24 cellular contexts compared by ENCODE assay signal in the genomic region with DNA sequence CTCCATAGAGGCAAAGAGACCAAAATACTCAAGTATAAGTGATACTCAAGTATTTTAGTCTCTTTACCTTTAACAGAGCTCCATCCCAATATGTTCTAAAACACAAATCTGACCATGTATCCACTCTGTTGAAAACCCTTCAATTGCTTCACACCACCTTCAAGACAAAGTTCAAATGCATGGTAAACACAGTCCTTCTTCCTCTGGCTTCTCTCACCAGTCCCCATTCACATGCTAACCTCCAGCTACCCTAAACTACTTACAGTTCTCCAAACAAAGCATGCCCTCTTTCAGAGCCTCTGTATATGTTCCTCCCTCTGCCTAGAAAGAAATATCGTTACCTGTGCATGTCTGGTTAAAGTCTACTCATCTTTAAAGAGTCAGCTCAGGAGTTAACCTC.
"Had no signal": no experiment of that assay in that cellular context is flagged by ENCODE, and none has a peak within 500 bp of the region (broad histone marks: within the 10 kb centered on the region; RNA-seq: fewer than 3 reads in every experiment).

No MANE protein-coding gene starts in this region.

- H3K27me3 Mint-ChIP-seq: activated CD4-positive, alpha-beta T cell treated with anti-CD3 and anti-CD28 coated beads, Interleukin-2, amount 10 ng/mL, durations not matched to agents 7 days and 5 days; activated naive CD4-positive, alpha-beta T cell treated with anti-CD3 and anti-CD28 coated beads, Interleukin-2, amount 10 ng/mL, durations not matched to agents 7 days and 5 days; activated naive CD8-positive, alpha-beta T cell treated with anti-CD3 and anti-CD28 coated beads, Interleukin-2, amount 50 U/mL, for 24 hours; brain; central memory CD8-positive, alpha-beta T cell; naive thymus-derived CD4-positive, alpha-beta T cell; stimulated activated naive CD8-positive, alpha-beta T cell treated with anti-CD3 and anti-CD28 coated beads, Interleukin-15, amount 100 ng/mL, for 72 hours had no signal

- H3K4me3 ChIP-seq: coronary artery, gastroesophageal sphincter, heart right ventricle, psoas muscle, upper lobe of left lung had no signal

- H3K4me1 ChIP-seq: gastroesophageal sphincter, heart right ventricle, psoas muscle, upper lobe of left lung had no signal

- H3K4me1 Mint-ChIP-seq: activated CD4-positive, alpha-beta T cell treated with anti-CD3 and anti-CD28 coated beads, Interleukin-2, amount 10 ng/mL, durations not matched to agents 7 days and 5 days; activated naive CD4-positive, alpha-beta T cell treated with anti-CD3 and anti-CD28 coated beads, Interleukin-2, amount 10 ng/mL, durations not matched to agents 7 days and 5 days; activated naive CD8-positive, alpha-beta T cell treated with anti-CD3 and anti-CD28 coated beads, Interleukin-2, amount 50 U/mL, for 24 hours; brain; stimulated activated naive CD8-positive, alpha-beta T cell treated with anti-CD3 and anti-CD28 coated beads, Interleukin-15, amount 100 ng/mL, for 72 hours had no signal

- ATAC-seq: activated CD8-positive, alpha-beta T cell treated with anti-CD3 and anti-CD28 coated beads, Interleukin-2, amount 10 ng/mL, durations not matched to agents 7 days and 5 days; activated naive CD8-positive, alpha-beta T cell treated with anti-CD3 and anti-CD28 coated beads, Interleukin-2, amount 50 U/mL, for 24 hours; activated T-cell treated with anti-CD3 and anti-CD28 coated beads, Interleukin-2, amount 50 U/mL, for 4 hours; esophagus mucosa; gastroesophageal sphincter; heart right ventricle; left cardiac atrium; naive thymus-derived CD4-positive, alpha-beta T cell; psoas muscle; right cardiac atrium; stimulated activated naive CD8-positive, alpha-beta T cell treated with anti-CD3 and anti-CD28 coated beads, Interleukin-15, amount 100 ng/mL, for 72 hours had no signal

- H3K4me3 Mint-ChIP-seq: activated CD4-positive, alpha-beta T cell treated with anti-CD3 and anti-CD28 coated beads, Interleukin-2, amount 10 ng/mL, durations not matched to agents 7 days and 5 days; activated CD8-positive, alpha-beta T cell treated with anti-CD3 and anti-CD28 coated beads, Interleukin-2, amount 10 ng/mL, durations not matched to agents 7 days and 5 days; activated naive CD4-positive, alpha-beta T cell treated with anti-CD3 and anti-CD28 coated beads, Interleukin-2, amount 10 ng/mL, durations not matched to agents 7 days and 5 days; activated naive CD8-positive, alpha-beta T cell treated with anti-CD3 and anti-CD28 coated beads, Interleukin-2, amount 50 U/mL, for 24 hours; activated T-cell treated with anti-CD3 and anti-CD28 coated beads, Interleukin-2, amount 50 U/mL, for 4 hours; brain; central memory CD8-positive, alpha-beta T cell; naive thymus-derived CD4-positive, alpha-beta T cell; stimulated activated naive CD8-positive, alpha-beta T cell treated with anti-CD3 and anti-CD28 coated beads, Interleukin-15, amount 100 ng/mL, for 72 hours had no signal

- H3K27ac Mint-ChIP-seq: activated CD4-positive, alpha-beta T cell treated with anti-CD3 and anti-CD28 coated beads, Interleukin-2, amount 10 ng/mL, durations not matched to agents 7 days and 5 days; activated CD8-positive, alpha-beta T cell treated with anti-CD3 and anti-CD28 coated beads, Interleukin-2, amount 10 ng/mL, durations not matched to agents 7 days and 5 days; activated naive CD4-positive, alpha-beta T cell treated with anti-CD3 and anti-CD28 coated beads, Interleukin-2, amount 10 ng/mL, durations not matched to agents 7 days and 5 days; activated naive CD8-positive, alpha-beta T cell treated with anti-CD3 and anti-CD28 coated beads, Interleukin-2, amount 50 U/mL, for 24 hours; stimulated activated naive CD8-positive, alpha-beta T cell treated with anti-CD3 and anti-CD28 coated beads, Interleukin-15, amount 100 ng/mL, for 72 hours had no signal

- FAIRE-seq: islet of Langerhans, small intestine had no signal

- DNase-seq: activated CD4-positive, alpha-beta T cell treated with anti-CD3 and anti-CD28 coated beads, Interleukin-2, amount 10 ng/mL, durations not matched to agents 7 days and 5 days; activated CD8-positive, alpha-beta memory T cell treated with anti-CD3 and anti-CD28 coated beads, Interleukin-2, amount 50 U/mL, for 4 hours; activated CD8-positive, alpha-beta T cell treated with anti-CD3 and anti-CD28 coated beads, Interleukin-2, amount 10 ng/mL, durations not matched to agents 7 days and 5 days; activated naive CD4-positive, alpha-beta T cell treated with anti-CD3 and anti-CD28 coated beads, Interleukin-2, amount 10 ng/mL, durations not matched to agents 7 days and 5 days; activated naive CD8-positive, alpha-beta T cell treated with anti-CD3 and anti-CD28 coated beads, Interleukin-2, amount 50 U/mL, for 24 hours; activated T-cell treated with anti-CD3 and anti-CD28 coated beads, Interleukin-2, amount 50 U/mL, for 4 hours; anterior cingulate cortex; heart right ventricle; left cardiac atrium; naive thymus-derived CD4-positive, alpha-beta T cell; psoas muscle; right cardiac atrium; small intestine; stimulated activated CD4-positive, alpha-beta T cell treated with anti-CD3 and anti-CD28 coated beads, Interleukin-15, amount 100 ng/mL, for 24 hours; stimulated activated CD4-positive, alpha-beta T cell treated with anti-CD3 and anti-CD28 coated beads, Interleukin-2, amount 100 ng/mL, for 48 hours; stimulated activated naive CD8-positive, alpha-beta T cell treated with anti-CD3 and anti-CD28 coated beads, Interleukin-15, amount 100 ng/mL, for 72 hours; SW 1271; upper lobe of left lung had no signal

- H3K9me3 Mint-ChIP-seq: activated CD4-positive, alpha-beta T cell treated with anti-CD3 and anti-CD28 coated beads, Interleukin-2, amount 10 ng/mL, durations not matched to agents 7 days and 5 days; activated naive CD4-positive, alpha-beta T cell treated with anti-CD3 and anti-CD28 coated beads, Interleukin-2, amount 10 ng/mL, durations not matched to agents 7 days and 5 days; activated naive CD8-positive, alpha-beta T cell treated with anti-CD3 and anti-CD28 coated beads, Interleukin-2, amount 50 U/mL, for 24 hours; activated T-cell treated with anti-CD3 and anti-CD28 coated beads, Interleukin-2, amount 50 U/mL, for 4 hours; central memory CD8-positive, alpha-beta T cell; naive thymus-derived CD4-positive, alpha-beta T cell; stimulated activated naive CD8-positive, alpha-beta T cell treated with anti-CD3 and anti-CD28 coated beads, Interleukin-15, amount 100 ng/mL, for 72 hours had no signal

- H3K9me3 ChIP-seq: gastroesophageal sphincter, heart right ventricle, psoas muscle, upper lobe of left lung had no signal
